ENCODE assay signal across 16 cellular contexts in the genomic region with DNA sequence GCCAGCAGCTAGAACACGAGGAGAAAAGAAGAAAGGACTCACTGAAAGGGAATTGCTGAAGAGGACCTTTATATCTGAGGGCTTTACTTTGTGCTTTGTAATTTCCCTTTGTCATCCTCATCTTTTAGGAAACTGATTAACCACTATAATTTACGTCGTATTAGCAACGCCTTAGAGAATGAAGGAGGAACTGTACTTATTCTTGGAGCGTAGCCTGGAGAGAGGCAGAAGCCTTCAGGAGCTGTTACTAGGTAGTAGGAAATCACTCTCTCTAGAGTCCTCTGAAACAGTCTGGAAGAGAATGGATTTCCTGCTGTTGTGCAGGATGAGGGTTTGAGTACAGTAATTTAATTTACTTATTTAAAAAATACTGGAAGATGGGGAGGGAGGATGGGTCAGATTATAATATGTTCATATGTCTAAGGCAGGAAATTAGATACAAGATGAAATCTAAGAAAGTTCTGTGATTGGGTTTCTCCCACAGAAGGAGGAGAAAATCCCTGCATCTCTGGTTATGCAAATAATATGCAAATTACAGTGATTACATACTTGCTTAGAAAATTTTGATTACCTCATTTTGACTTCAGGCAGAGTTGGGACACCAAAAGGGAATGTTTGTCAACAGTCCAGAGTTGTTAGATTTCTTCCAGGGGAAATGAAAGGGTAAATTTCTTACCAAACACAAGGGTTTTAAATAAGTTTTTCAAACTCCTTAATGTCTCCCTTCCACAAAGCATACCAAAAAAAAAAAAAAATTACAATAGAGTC.
A peak's percentile ranks its signal among the peaks of the same experiment; 100 is the strongest.
DNase-seq lines count a peak whose midpoint lies in the region; ATAC-seq and TF ChIP-seq lines count a peak whose summit lies in the region.
"Had no signal": no experiment of that assay in that cellular context is flagged by ENCODE, and none has a peak within 500 bp of the region (broad histone marks: within the 10 kb centered on the region; RNA-seq: fewer than 3 reads in every experiment).

No MANE protein-coding gene starts in this region.

- H3K27ac ChIP-seq in heart right ventricle (peak overlapping the region in 8 of 10 donors; percentile 26 to 77 (median 50)), right cardiac atrium (ENCODE audit: low read length) (no peak overlapping the region), subcutaneous abdominal adipose tissue (ENCODE audit: low read depth, low read length) (peak overlapping the region; percentile 24)
- H3K27ac ChIP-seq: stomach had no signal

- H3K9me3 Mint-ChIP-seq in brain = no peaks in the 10 kb centered on the region

- intact Hi-C loops in heart right ventricle (cut with DNase I) (no loop called here), cardiac septum (cut with DNase I) (no loop called here), right cardiac atrium (cut with DNase I) (no loop called here)

- no peaks in the 10 kb centered on the region for H3K9me3 ChIP-seq in heart right ventricle
- no peaks in the 10 kb centered on the region for H3K9me3 ChIP-seq in right cardiac atrium (ENCODE audit: control insufficient read depth, low read length)
- H3K9me3 ChIP-seq in subcutaneous abdominal adipose tissue (ENCODE audit: control insufficient read depth in 5 of 5, low read length in 5 of 5) = no peaks in the 10 kb centered on the region
- H3K9me3 ChIP-seq: stomach had no signal

- no peaks in the 10 kb centered on the region for H3K27me3 ChIP-seq in heart right ventricle
- H3K27me3 ChIP-seq in right cardiac atrium (ENCODE audit: control insufficient read depth, insufficient read depth) = no peaks in the 10 kb centered on the region
- no peaks in the 10 kb centered on the region for H3K27me3 ChIP-seq in subcutaneous abdominal adipose tissue (ENCODE audit: control insufficient read depth in 5 of 5, insufficient read depth in 4 of 5, low read length in 5 of 5)
- H3K27me3 ChIP-seq: stomach had no signal

- peaks cover 23% of the 10 kb centered on the region for H3K4me1 Mint-ChIP-seq in brain

- DNase-seq in heart right ventricle (no peak), cardiac septum (ENCODE audit: low spot score) (no peak), right cardiac atrium (no peak), cerebellar cortex (ENCODE audit: low spot score) (no peak), GM19238 (ENCODE audit: insufficient read length, low spot score) (no peak), OCI-M1 (lab: John Stamatoyannopoulos, UW) (no peak)
- DNase-seq: activated CD4-positive, alpha-beta T cell treated with anti-CD3 and anti-CD28 coated beads for 1 hour; activated effector memory CD4-positive, alpha-beta T cell treated with Interleukin-2 at 50 U/mL for 16 hours; cerebellar nuclear complex; NCI-H1436 treated with DMSO at 0.1 percent for 48 hours; NK-92 treated with Interleukin-12 subunit alpha and Interleukin-12 subunit beta, amount 100 ng/mL, for 24 hours; stomach had no signal

- 45 to 47% methylated on average over 5 of the region's 5 CpGs for WGBS in heart right ventricle, 2 donors
- WGBS in right cardiac atrium = 47% methylated on average over 5 of the region's 5 CpGs

- peaks cover 3% of the 10 kb centered on the region for H3K27me3 Mint-ChIP-seq in brain

- TF ChIP-seq CTCF in heart right ventricle (IDR thresholded peaks at IDR 0.05) (no peak), brain (conservative IDR thresholded peaks at IDR 0.05) (no peak)

- H3K4me3 Mint-ChIP-seq in brain = no peak overlapping the region

- H3K4me3 ChIP-seq in heart right ventricle (no peak overlapping the region), right cardiac atrium (ENCODE audit: low read length) (no peak overlapping the region), subcutaneous abdominal adipose tissue (ENCODE audit: low read depth in 1 of 5, low read length in 5 of 5) (no peak overlapping the region)
- H3K4me3 ChIP-seq: GM12878, lung, stomach had no signal

- H3K4me1 ChIP-seq in heart right ventricle = peaks cover 0 to 22% (median 9%) of the 10 kb centered on the region in 9 donors
- H3K4me1 ChIP-seq in right cardiac atrium (ENCODE audit: control insufficient read depth, insufficient read depth, low read length) = no peaks in the 10 kb centered on the region
- H3K4me1 ChIP-seq in subcutaneous abdominal adipose tissue (ENCODE audit: control insufficient read depth in 5 of 5, insufficient read depth in 5 of 5, low read length in 5 of 5) = peaks cover 4 to 22% (median 18%) of the 10 kb centered on the region in 5 donors

- peak in 6 of 8 donors; percentile 49 to 90 (median 80) for ATAC-seq in heart right ventricle
- ATAC-seq in right cardiac atrium = peak; percentile 68 to 81
- ATAC-seq: GM12878 had no signal

- peak overlapping the region in 1 of 5 donors; percentile 27 for H3K9ac ChIP-seq in subcutaneous abdominal adipose tissue (ENCODE audit: low read length in 5 of 5)

- no peaks in the 10 kb centered on the region for H3K36me3 ChIP-seq in heart right ventricle
- H3K36me3 ChIP-seq in subcutaneous abdominal adipose tissue (ENCODE audit: control insufficient read depth in 5 of 5, insufficient read depth in 5 of 5, low read length in 5 of 5) = no peaks in the 10 kb centered on the region
- H3K36me3 ChIP-seq: stomach had no signal

- H3K27ac Mint-ChIP-seq in brain = peak overlapping the region in 4 of 5 experiments; percentile 21 to 75 (median 49)

- H3K36me3 Mint-ChIP-seq in brain = no peaks in the 10 kb centered on the region
